ENCODE assay signal across 1 cellular context in genomic region chr11:108241370-108242037, GRCh38.
TF ChIP-seq lines count a peak whose summit lies in the region.

No MANE protein-coding gene starts in this region.

TF ChIP-seq in GM12878, 131 proteins besides CTCF, POLR2A, EP300 and RAD21:
- peak; percentile 17; the same call in 1 of the 2 replicates for TF ChIP-seq CREB1 (IDR thresholded peaks at IDR 0.05; ENCODE audit: low read depth)
- no peak for TF ChIP-seq IKZF2 (IDR thresholded peaks at IDR 0.05)
- no peak for TF ChIP-seq HDAC2 (IDR thresholded peaks at IDR 0.05)
- peak; percentile 46; the same call in 1 of the 2 replicates for TF ChIP-seq RUNX3 (IDR thresholded peaks at IDR 0.05; ENCODE audit: low read length)
- TF ChIP-seq JUNB (IDR thresholded peaks at IDR 0.05): peak; percentile 54
- peak; percentile 61; the same call in 1 of the 2 replicates for TF ChIP-seq NFIC (IDR thresholded peaks at IDR 0.05; ENCODE audit: low read depth, low read length)
- TF ChIP-seq ATF7 (IDR thresholded peaks at IDR 0.05; ENCODE audit: low read depth): peak; percentile 50; the same call in 1 of the 2 replicates
